In the genomic region with DNA sequence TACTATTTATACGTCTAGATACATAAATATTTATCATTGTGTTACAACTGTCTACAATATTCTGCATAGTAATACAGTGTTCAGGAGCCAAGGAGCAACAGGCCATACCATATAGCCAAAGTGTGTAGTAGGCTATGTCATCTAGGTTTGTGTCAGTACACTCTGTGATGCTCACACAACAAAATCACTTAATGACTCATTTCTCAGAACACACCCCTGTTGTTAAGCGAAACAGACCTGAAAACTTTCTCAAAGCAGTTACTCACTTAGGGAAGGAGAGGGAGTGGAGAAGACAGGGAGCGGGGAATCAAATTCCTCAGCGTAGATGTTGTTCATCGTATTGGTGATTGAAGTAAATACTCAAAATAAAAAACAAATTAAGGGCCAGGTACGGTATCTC, we compare ENCODE assay signal across 17 cellular contexts.
"Had no signal": no experiment of that assay in that cellular context is flagged by ENCODE, and none has a peak within 500 bp of the region (broad histone marks: within the 10 kb centered on the region; RNA-seq: fewer than 3 reads in every experiment).

No MANE protein-coding gene starts in this region.

- H3K9me3 ChIP-seq: esophagus muscularis mucosa, heart left ventricle, spleen, upper lobe of right lung had no signal

- ATAC-seq: activated T-cell treated with anti-CD3 and anti-CD28 coated beads, Interleukin-2, amount 50 U/mL, for 4 hours; heart left ventricle; right cardiac atrium; stimulated activated naive B cell treated with anti-CD40 and anti-IgM and Interleukin-4, amounts not matched to agents 10 μg/mL and 1 μg/mL and 100 μg/mL, for 72 hours; upper lobe of right lung had no signal

- H3K4me1 ChIP-seq: heart left ventricle, upper lobe of right lung had no signal

- H3K4me3 Mint-ChIP-seq: activated CD4-positive, alpha-beta memory T cell treated with anti-CD3 and anti-CD28 coated beads for 36 hours; activated T-cell treated with anti-CD3 and anti-CD28 coated beads, Interleukin-2, amount 50 U/mL, for 4 hours; brain; dendritic cell treated with granulocyte-macrophage colony-stimulating factor and Interleukin-4, amounts not matched to agents 40 ng/mL and 50 ng/mL, for 4 days; naive B cell; stimulated activated naive B cell treated with anti-CD40 and anti-IgM and Interleukin-4, amounts not matched to agents 10 μg/mL and 1 μg/mL and 100 μg/mL, for 72 hours; T-helper 2 cell treated with Interferon-gamma antibody and Interleukin-4, amounts not matched to agents 5 μg/mL and 100 μg/mL, for 36 hours had no signal

- H3K4me3 ChIP-seq: esophagus muscularis mucosa, heart left ventricle, spleen, upper lobe of right lung had no signal

- H3K27me3 Mint-ChIP-seq: activated CD4-positive, alpha-beta memory T cell treated with anti-CD3 and anti-CD28 coated beads for 36 hours; brain; dendritic cell treated with granulocyte-macrophage colony-stimulating factor and Interleukin-4, amounts not matched to agents 40 ng/mL and 50 ng/mL, for 4 days; naive B cell; stimulated activated naive B cell treated with anti-CD40 and anti-IgM and Interleukin-4, amounts not matched to agents 10 μg/mL and 1 μg/mL and 100 μg/mL, for 72 hours had no signal

- H3K36me3 Mint-ChIP-seq: activated CD4-positive, alpha-beta memory T cell treated with anti-CD3 and anti-CD28 coated beads for 36 hours; brain; naive B cell had no signal

- H3K27ac Mint-ChIP-seq: activated CD4-positive, alpha-beta memory T cell treated with anti-CD3 and anti-CD28 coated beads for 36 hours; brain; dendritic cell treated with granulocyte-macrophage colony-stimulating factor and Interleukin-4, amounts not matched to agents 40 ng/mL and 50 ng/mL, for 4 days; naive B cell; stimulated activated naive B cell treated with anti-CD40 and anti-IgM and Interleukin-4, amounts not matched to agents 10 μg/mL and 1 μg/mL and 100 μg/mL, for 72 hours; T-helper 2 cell treated with Interferon-gamma antibody and Interleukin-4, amounts not matched to agents 5 μg/mL and 100 μg/mL, for 36 hours had no signal

- H3K36me3 ChIP-seq: esophagus muscularis mucosa, heart left ventricle, spleen, upper lobe of right lung had no signal

- H3K27ac ChIP-seq: esophagus muscularis mucosa, heart left ventricle, spleen, upper lobe of right lung had no signal

- H3K27me3 ChIP-seq: esophagus muscularis mucosa, heart left ventricle, spleen, upper lobe of right lung had no signal

- DNase-seq: activated CD4-positive, alpha-beta memory T cell treated with anti-CD3 and anti-CD28 coated beads for 36 hours; activated CD4-positive, CD25-positive, alpha-beta regulatory T cell treated with anti-CD3 and anti-CD28 coated beads, Interleukin-2, amount 50 U/mL, for 72 hours; activated T-cell treated with anti-CD3 and anti-CD28 coated beads, Interleukin-2, amount 50 U/mL, for 4 hours; cerebellar nuclear complex; foreskin melanocyte; heart left ventricle; naive B cell; right cardiac atrium; SIG-M5; spleen; stimulated activated CD4-positive, alpha-beta T cell treated with anti-CD3 and anti-CD28 coated beads, Interleukin-1b, Interleukin-23, amount 100 ng/mL, for 48 hours; stimulated activated naive B cell treated with anti-CD40 and anti-IgM and Interleukin-4, amounts not matched to agents 10 μg/mL and 1 μg/mL and 100 μg/mL, for 72 hours; upper lobe of right lung had no signal

- H3K9me3 Mint-ChIP-seq: activated CD4-positive, alpha-beta memory T cell treated with anti-CD3 and anti-CD28 coated beads for 36 hours; activated T-cell treated with anti-CD3 and anti-CD28 coated beads, Interleukin-2, amount 50 U/mL, for 4 hours; dendritic cell treated with granulocyte-macrophage colony-stimulating factor and Interleukin-4, amounts not matched to agents 40 ng/mL and 50 ng/mL, for 4 days; naive B cell; stimulated activated naive B cell treated with anti-CD40 and anti-IgM and Interleukin-4, amounts not matched to agents 10 μg/mL and 1 μg/mL and 100 μg/mL, for 72 hours; T-helper 2 cell treated with Interferon-gamma antibody and Interleukin-4, amounts not matched to agents 5 μg/mL and 100 μg/mL, for 36 hours had no signal
